Comparison of ENCODE assay signal across 8 cellular contexts in genomic region chr15:73264881-73265280, GRCh38.
"Had no signal": no experiment of that assay in that cellular context is flagged by ENCODE, and none has a peak within 500 bp of the region (broad histone marks: within the 10 kb centered on the region; RNA-seq: fewer than 3 reads in every experiment).

No MANE protein-coding gene starts in this region.

- H3K4me3 ChIP-seq: tibial artery had no signal

- H3K27ac ChIP-seq: brain microvascular endothelial cell, foreskin keratinocyte, tibial artery had no signal

- H3K9me3 Mint-ChIP-seq: activated B cell treated with CpG ODN at 0.5 μM for 24 hours; activated CD4-positive, alpha-beta T cell treated with anti-CD3 and anti-CD28 coated beads, Interleukin-2, amount 10 ng/mL, durations not matched to agents 24 days and 14 days; natural killer cell had no signal

- H3K9me3 ChIP-seq: tibial artery had no signal

- H3K4me3 Mint-ChIP-seq: activated B cell treated with CpG ODN at 0.5 μM for 24 hours; activated CD4-positive, alpha-beta T cell treated with anti-CD3 and anti-CD28 coated beads, Interleukin-2, amount 10 ng/mL, durations not matched to agents 24 days and 14 days; activated naive CD8-positive, alpha-beta T cell; natural killer cell had no signal

- H3K27me3 Mint-ChIP-seq: activated CD4-positive, alpha-beta T cell treated with anti-CD3 and anti-CD28 coated beads, Interleukin-2, amount 10 ng/mL, durations not matched to agents 24 days and 14 days; activated naive CD8-positive, alpha-beta T cell had no signal

- H3K27ac Mint-ChIP-seq: activated B cell treated with CpG ODN at 0.5 μM for 24 hours; activated CD4-positive, alpha-beta T cell treated with anti-CD3 and anti-CD28 coated beads, Interleukin-2, amount 10 ng/mL, durations not matched to agents 24 days and 14 days; activated naive CD8-positive, alpha-beta T cell; natural killer cell had no signal

- H3K36me3 ChIP-seq: brain microvascular endothelial cell had no signal

- H3K4me1 Mint-ChIP-seq: activated B cell treated with CpG ODN at 0.5 μM for 24 hours, natural killer cell had no signal

- H3K27me3 ChIP-seq: brain microvascular endothelial cell, foreskin keratinocyte, tibial artery had no signal

- DNase-seq: cortex of kidney, natural killer cell had no signal

- H3K4me1 ChIP-seq: foreskin keratinocyte, tibial artery had no signal
